13 cellular contexts compared by ENCODE assay signal in genomic region chr10:103789771-103790201, GRCh38.
DNase-seq lines count a peak whose midpoint lies in the region; ATAC-seq, FAIRE-seq and TF ChIP-seq lines count a peak whose summit lies in the region.
"Had no signal": no experiment of that assay in that cellular context is flagged by ENCODE, and none has a peak within 500 bp of the region (broad histone marks: within the 10 kb centered on the region; RNA-seq: fewer than 3 reads in every experiment).

No MANE protein-coding gene starts in this region.

- DNase-seq in HepG2 (ENCODE audit: low spot score) (no peak), right lobe of liver (no peak), PC-9 (peak; percentile 61 to 63), kidney tubule cell (ENCODE audit: low spot score) (peak; percentile 72), NCI-H82 treated with DMSO at 0.1 percent for 48 hours (lab: John Stamatoyannopoulos, UW; ENCODE audit: unreplicated experiment) (no peak), EL (no peak)
- DNase-seq in effector memory CD8-positive, alpha-beta T cell, result no peak
- DNase-seq: activated CD4-positive, alpha-beta T cell treated with anti-CD3 and anti-CD28 coated beads for 4 hours; HCEC 1CT; KBM-7; NCI-H226 had no signal

- H3K36me3 ChIP-seq in HepG2 (replicated peaks in 1 of 2; ENCODE audit: control insufficient read depth in 1 of 2, insufficient read depth in 2 of 2, low read length in 2 of 2), result peaks cover 17 to 48% of the 10 kb centered on the region in 2 experiments; a peak in 4 of 5 replicates
- H3K36me3 ChIP-seq in right lobe of liver, result no peaks in the 10 kb centered on the region
- no peaks in the 10 kb centered on the region for H3K36me3 ChIP-seq in PC-9 (ENCODE audit: low read depth)

- no peaks in the 10 kb centered on the region for H3K9me3 ChIP-seq in HepG2 (ENCODE audit: low read length)
- H3K9me3 ChIP-seq in right lobe of liver, result no peaks in the 10 kb centered on the region
- no peaks in the 10 kb centered on the region for H3K9me3 ChIP-seq in PC-9 (ENCODE audit: insufficient read depth, low read depth)

- H3K9me3 Mint-ChIP-seq in effector memory CD8-positive, alpha-beta T cell, result no peaks in the 10 kb centered on the region

- TF ChIP-seq RAD21 in HepG2 (CRISPR knock-in tag; IDR thresholded peaks at IDR 0.05), result no peak

- H3K27me3 Mint-ChIP-seq in effector memory CD8-positive, alpha-beta T cell, result peaks cover 11 to 24% of the 10 kb centered on the region in 2 donors

- H3K4me1 Mint-ChIP-seq in effector memory CD8-positive, alpha-beta T cell (ENCODE audit: low read depth in 2 of 2), result no peaks in the 10 kb centered on the region

- intact Hi-C loops in HepG2 (cut with micrococcal nuclease; ENCODE audit: unreplicated experiment), result loop anchor here (5.0 kb wide), 1 partner anchor 72 kb away; no protein-coding TSS in a partner anchor
- intact Hi-C loops in right lobe of liver (cut with DNase I), result no loop called here
- intact Hi-C loops in PC-9 (cut with micrococcal nuclease; ENCODE audit: unreplicated experiment), result loop anchor here (10.0 kb wide), 1 partner anchor 75 kb away; no protein-coding TSS in a partner anchor

- no peaks in the 10 kb centered on the region for H3K9me2 ChIP-seq in PC-9 (ENCODE audit: insufficient read depth)

- H4K20me1 ChIP-seq in HepG2 (ENCODE audit: insufficient read depth, low read length) (no peaks in the 10 kb centered on the region), PC-9 (ENCODE audit: insufficient read depth) (no peaks in the 10 kb centered on the region)

- H3K27ac ChIP-seq in HepG2 (ENCODE audit: extremely low read length, insufficient read depth, low read length) (peak overlapping the region; percentile 27), right lobe of liver (no peak overlapping the region), PC-9 (no peak overlapping the region)

- H3K27ac Mint-ChIP-seq in effector memory CD8-positive, alpha-beta T cell, result peak overlapping the region in 1 of 2 donors; percentile 41

- no peak for TF ChIP-seq POLR2A in HepG2 (IDR thresholded peaks at IDR 0.05; ENCODE audit: insufficient read depth in 1 of 2, low read depth in 2 of 2, low read length in 2 of 2)
- no peak for TF ChIP-seq POLR2A in right lobe of liver (IDR thresholded peaks at IDR 0.05)

- H3K27me3 ChIP-seq in HepG2 (ENCODE audit: control insufficient read depth in 1 of 2, insufficient read depth in 2 of 2, low read length in 2 of 2) (no peaks in the 10 kb centered on the region), right lobe of liver (no peaks in the 10 kb centered on the region), PC-9 (ENCODE audit: insufficient read depth, low read depth) (no peaks in the 10 kb centered on the region)

- H3K4me2 ChIP-seq in HepG2 (ENCODE audit: low read depth, low read length) (no peak overlapping the region), PC-9 (0 out of 2 replicates have a peak overlapping the region, but pooled peaks have one; percentile 13)

- no peak for ATAC-seq in HepG2
- ATAC-seq in right lobe of liver, result no peak
- no peak for ATAC-seq in effector memory CD8-positive, alpha-beta T cell (replicated peaks)
- ATAC-seq in GM21447 (IDR thresholded peaks at IDR 0.05; ENCODE audit: unreplicated experiment), result no peak

- H3K36me3 Mint-ChIP-seq in effector memory CD8-positive, alpha-beta T cell (ENCODE audit: insufficient read depth), result peaks cover 3% of the 10 kb centered on the region

- TF ChIP-seq CTCF in HepG2 (CRISPR knock-in tag; IDR thresholded peaks at IDR 0.05), result no peak
- TF ChIP-seq CTCF in right lobe of liver (IDR thresholded peaks at IDR 0.05), result no peak
- no peak for TF ChIP-seq CTCF in PC-9 (conservative IDR thresholded peaks at IDR 0.05)

- peaks cover 6% of the 10 kb centered on the region for H3F3A ChIP-seq in PC-9 (ENCODE audit: insufficient read depth, low read depth)

- H3K4me1 ChIP-seq in HepG2 (ENCODE audit: insufficient read depth, low read length) (peaks cover 81% of the 10 kb centered on the region), right lobe of liver (peaks cover 0 to 27% (median 8%) of the 10 kb centered on the region in 4 donors), PC-9 (replicated peaks; ENCODE audit: insufficient read depth) (peaks cover 46% of the 10 kb centered on the region)

- H3K4me3 Mint-ChIP-seq in effector memory CD8-positive, alpha-beta T cell, result no peak overlapping the region

- TF ChIP-seq EP300 in HepG2 (IDR thresholded peaks at IDR 0.05; ENCODE audit: low read depth in 2 of 2, low read length in 2 of 2) (no peak), HepG2 (CRISPR knock-in tag; IDR thresholded peaks at IDR 0.05; ENCODE audit: borderline replicate concordance) (no peak)

- in situ Hi-C loops in HepG2 (cut with HindIII; ENCODE audit: extremely low pct_ligation_motif_present, low pct_unique_long_range_greater_than_20kb), result loop anchor here (5.0 kb wide), 2 partner anchors 68 to 72 kb away; partner anchors contain the start of gene SH3PXD2A

- H3K9ac ChIP-seq in HepG2 (ENCODE audit: insufficient read depth, low read depth, low read length), result no peak overlapping the region

- BruUV-seq in HepG2 (replicated peaks; lab: Mats Ljungman, UMichigan) (no TSS peak), PC-9 (replicated peaks; lab: Mats Ljungman, UMichigan) (no TSS peak)

- peaks cover 24% of the 10 kb centered on the region for H3K79me2 ChIP-seq in HepG2 (ENCODE audit: insufficient read depth, low read length)
- no peaks in the 10 kb centered on the region for H3K79me2 ChIP-seq in PC-9 (ENCODE audit: low read depth)

- 94% methylated on average over 6 of the region's 7 CpGs for WGBS in HepG2 (ENCODE audit: low lambda C conversion rate)
- 60% methylated on average over 5 of the region's 7 CpGs for WGBS in right lobe of liver (ENCODE audit: insufficient coverage, low coverage, low lambda C conversion rate, missing lambda C conversion rate)

- H3K4me3 ChIP-seq in HepG2 (replicated peaks in 1 of 3; ENCODE audit: insufficient read depth in 1 of 3, low read depth in 2 of 3, low read length in 3 of 3), result no peak overlapping the region
- H3K4me3 ChIP-seq in right lobe of liver, result no peak overlapping the region
- H3K4me3 ChIP-seq in PC-9, result no peak overlapping the region

- CTCF ChIA-PET in HepG2 (lab: Yijun Ruan, JAX; ENCODE audit: low intra/inter-chr PET ratio, low total read pairs) (no interaction called here), PC-9 (lab: Charles Lee) (no interaction called here)

- POLR2A ChIA-PET in HepG2 (lab: Yijun Ruan, JAX), result interaction anchor here (0.8 kb wide), 1 partner anchor 64 kb away, joined by 4 read pairs; no protein-coding TSS in a partner anchor
- POLR2A ChIA-PET in PC-9 (lab: Charles Lee; ENCODE audit: unreplicated experiment), result interaction anchor here (0.6 kb wide), 1 partner anchor 8 kb away, joined by 4 read pairs; no protein-coding TSS in a partner anchor

- H2AFZ ChIP-seq in HepG2 (ENCODE audit: low read length) (no peak overlapping the region), PC-9 (no peak overlapping the region)

- FAIRE-seq in HepG2 (lab: Jason Lieb, UNC), result no peak
- FAIRE-seq: colon had no signal

TF ChIP-seq in HepG2, 621 proteins besides CTCF, POLR2A, EP300 and RAD21:
- TF ChIP-seq UBTF (CRISPR knock-in tag; IDR thresholded peaks at IDR 0.05), result no peak
- no peak for TF ChIP-seq PAF1 (CRISPR knock-in tag; IDR thresholded peaks at IDR 0.05)
- TF ChIP-seq NFYB (CRISPR knock-in tag; IDR thresholded peaks at IDR 0.05), result no peak
- no peak for TF ChIP-seq ZBTB42 (CRISPR knock-in tag; IDR thresholded peaks at IDR 0.05)
- TF ChIP-seq ZNF782 (CRISPR knock-in tag; IDR thresholded peaks at IDR 0.05; ENCODE audit: borderline replicate concordance), result no peak
- no peak for TF ChIP-seq ZNF710 (CRISPR knock-in tag; IDR thresholded peaks at IDR 0.05; ENCODE audit: borderline replicate concordance)
- TF ChIP-seq SSRP1 (CRISPR knock-in tag; IDR thresholded peaks at IDR 0.05), result no peak
- no peak for TF ChIP-seq KDM5B (CRISPR knock-in tag; IDR thresholded peaks at IDR 0.05; ENCODE audit: borderline replicate concordance)
- no peak for TF ChIP-seq NR2F1 (CRISPR knock-in tag; IDR thresholded peaks at IDR 0.05)
- TF ChIP-seq FOXP1 (IDR thresholded peaks at IDR 0.05), result no peak
- TF ChIP-seq FOXP1 (CRISPR knock-in tag; IDR thresholded peaks at IDR 0.05), result no peak
- TF ChIP-seq SAP130 (CRISPR knock-in tag; IDR thresholded peaks at IDR 0.05; ENCODE audit: low read depth), result no peak
- no peak for TF ChIP-seq FOSL2 (CRISPR knock-in tag; IDR thresholded peaks at IDR 0.05)

Comparison
In these comparisons a context has a peak if more than half of its experiments do, and no peak if none do; other contexts are left out.
1. intact Hi-C loops: an anchor here in HepG2 (5.0 kb wide) and PC-9 (10.0 kb wide); none called in right lobe of liver.
2. DNase-seq: peak in PC-9 (2 of 2) and kidney tubule cell (single experiment); none in HepG2 (single experiment), right lobe of liver (0 of 3), NCI-H82 treated with DMSO at 0.1 percent for 48 hours (single experiment), effector memory CD8-positive, alpha-beta T cell (0 of 3) and EL (single experiment).